8 cellular contexts compared by ENCODE assay signal in the genomic region with DNA sequence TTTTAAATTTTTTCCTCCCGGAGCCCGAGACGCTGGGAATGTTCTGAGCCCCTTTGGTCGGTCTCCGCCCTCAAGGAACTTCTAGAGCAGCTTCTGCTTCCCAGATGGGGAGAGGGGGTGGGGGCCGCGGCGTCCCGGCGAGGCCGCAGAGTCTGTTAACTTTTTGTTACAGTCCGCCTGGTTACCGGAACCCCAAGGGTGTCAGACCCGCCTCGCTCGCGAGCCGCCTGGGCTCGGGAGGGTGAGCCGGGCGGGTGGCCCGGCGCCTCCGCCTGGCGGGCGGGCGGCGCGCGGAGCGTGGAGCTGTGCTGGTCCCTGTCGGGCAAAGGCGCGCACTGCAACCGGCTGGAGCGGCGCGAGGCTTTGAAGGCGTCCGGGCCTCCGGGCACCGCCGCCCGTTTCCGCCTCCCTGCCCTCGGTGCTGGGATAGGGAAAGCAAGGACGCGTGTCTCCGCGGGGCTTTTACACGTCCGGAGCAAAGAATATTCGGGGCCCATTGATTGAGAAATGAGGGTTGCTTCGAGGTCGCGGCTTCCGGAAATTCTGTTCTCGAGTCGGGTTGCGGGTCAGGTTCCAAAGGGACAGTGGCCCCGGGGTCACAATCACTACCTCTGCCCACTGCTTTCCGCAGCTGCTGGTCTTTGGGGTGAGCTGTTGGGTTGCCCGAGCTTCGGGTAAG. TPM values are rescaled to one million over a fixed set of nuclear protein-coding genes. Genes with fewer than 3 reads are reported as not detected.
DNase-seq lines count a peak whose midpoint lies in the region; ATAC-seq and TF ChIP-seq lines count a peak whose summit lies in the region.

No MANE protein-coding gene starts in this region.

- H3K4me3 ChIP-seq in OCI-LY7 (ENCODE audit: low read depth, low read length, poor library complexity, severe bottlenecking): peak overlapping the region; percentile 62
- H3K4me3 ChIP-seq in naive thymus-derived CD4-positive, alpha-beta T cell (ENCODE audit: low read length): peak overlapping the region; percentile 99

- no peaks in the 10 kb centered on the region for H3K9me2 ChIP-seq in OCI-LY7 (ENCODE audit: insufficient read depth, low read length)

- peak overlapping the region; percentile 96 to 98 for H3K4me3 Mint-ChIP-seq in activated T-cell treated with anti-CD3 and anti-CD28 coated beads, Interleukin-2, amount 50 U/mL, for 72 hours
- H3K4me3 Mint-ChIP-seq in naive thymus-derived CD4-positive, alpha-beta T cell: peak overlapping the region; percentile 85 to 100 (median 96)
- peak overlapping the region; percentile 88 for H3K4me3 Mint-ChIP-seq in stimulated activated memory B cell treated with anti-CD40 and anti-IgM and Interleukin-4, amounts not matched to agents 10 μg/mL and 1 μg/mL and 100 μg/mL, for 72 hours

- no TSS peak for BruUV-seq in OCI-LY7 (replicated peaks; lab: Mats Ljungman, UMichigan)

- TF ChIP-seq CTCF in OCI-LY7 (conservative IDR thresholded peaks at IDR 0.05; ENCODE audit: low read length): peak; percentile 83

- no peaks in the 10 kb centered on the region for H3K9me3 ChIP-seq in OCI-LY7 (ENCODE audit: low read length)
- H3K9me3 ChIP-seq in naive thymus-derived CD4-positive, alpha-beta T cell (ENCODE audit: control insufficient read depth in 2 of 3, low read length in 3 of 3): no peaks in the 10 kb centered on the region

- POLR2A ChIA-PET in OCI-LY7 (lab: Charles Lee): interaction anchor here (0.6 kb wide), 1 partner anchor 727 kb away, joined by 3 read pairs; no protein-coding TSS in a partner anchor
- POLR2A ChIA-PET in naive thymus-derived CD4-positive, alpha-beta T cell (lab: Charles Lee): interaction anchor here (0.6 to 5.0 kb wide), 15 partner anchors 16 to 712 kb away, joined by 3 to 69 read pairs (median 4); partner anchors contain the start of gene COX10

- peak; percentile 48 for ATAC-seq in HG03045 (IDR thresholded peaks at IDR 0.05; ENCODE audit: unreplicated experiment)
- ATAC-seq in activated T-cell treated with anti-CD3 and anti-CD28 coated beads, Interleukin-2, amount 50 U/mL, for 72 hours (replicated peaks in 1 of 2): peak; percentile 48 to 50
- peak; percentile 61 for ATAC-seq in naive thymus-derived CD4-positive, alpha-beta T cell
- ATAC-seq in stimulated activated memory B cell treated with anti-CD40 and anti-IgM and Interleukin-4, amounts not matched to agents 10 μg/mL and 1 μg/mL and 100 μg/mL, for 72 hours: peak; percentile 65

- H3K27me3 Mint-ChIP-seq in activated T-cell treated with anti-CD3 and anti-CD28 coated beads, Interleukin-2, amount 50 U/mL, for 72 hours (ENCODE audit: low read depth): peaks cover 19% of the 10 kb centered on the region
- H3K27me3 Mint-ChIP-seq in naive thymus-derived CD4-positive, alpha-beta T cell: peaks cover 17 to 26% (median 24%) of the 10 kb centered on the region in 5 donors
- peaks cover 50% of the 10 kb centered on the region for H3K27me3 Mint-ChIP-seq in stimulated activated memory B cell treated with anti-CD40 and anti-IgM and Interleukin-4, amounts not matched to agents 10 μg/mL and 1 μg/mL and 100 μg/mL, for 72 hours

- no peaks in the 10 kb centered on the region; the same call in 1 of the 2 replicates for H4K20me1 ChIP-seq in OCI-LY7 (ENCODE audit: insufficient read depth, low read length)

- peaks cover 4 to 8% of the 10 kb centered on the region in 2 donors for H3K36me3 Mint-ChIP-seq in activated T-cell treated with anti-CD3 and anti-CD28 coated beads, Interleukin-2, amount 50 U/mL, for 72 hours (ENCODE audit: insufficient read depth in 2 of 2)
- H3K36me3 Mint-ChIP-seq in naive thymus-derived CD4-positive, alpha-beta T cell: peaks cover 0 to 16% (median 0%) of the 10 kb centered on the region in 5 donors
- no peaks in the 10 kb centered on the region for H3K36me3 Mint-ChIP-seq in stimulated activated memory B cell treated with anti-CD40 and anti-IgM and Interleukin-4, amounts not matched to agents 10 μg/mL and 1 μg/mL and 100 μg/mL, for 72 hours

- peak overlapping the region; percentile 73 for H3K4me2 ChIP-seq in OCI-LY7 (ENCODE audit: low read length)

- peaks cover 7 to 14% of the 10 kb centered on the region in 2 donors for H3K27me3 ChIP-seq in naive thymus-derived CD4-positive, alpha-beta T cell (ENCODE audit: control insufficient read depth in 2 of 2, insufficient read depth in 2 of 2, low read length in 2 of 2)

- no peak overlapping the region for H3K27ac ChIP-seq in OCI-LY7 (ENCODE audit: low read depth, low read length, poor library complexity, severe bottlenecking)
- peak overlapping the region; percentile 63 for H3K27ac ChIP-seq in naive thymus-derived CD4-positive, alpha-beta T cell (ENCODE audit: low read depth, low read length)

- intact Hi-C loops in OCI-LY7 (cut with micrococcal nuclease; ENCODE audit: unreplicated experiment): loop anchor here (5.0 to 10.0 kb wide), 5 partner anchors 455 to 725 kb away; no protein-coding TSS in a partner anchor
- intact Hi-C loops in naive thymus-derived CD4-positive, alpha-beta T cell (cut with micrococcal nuclease): loop anchor here (1.0 to 10.0 kb wide), 15 partner anchors 101 to 1912 kb away; partner anchors contain the start of genes NCOR1 (in 1 of the 2) and PIGL (in 1 of the 2)

- no peaks in the 10 kb centered on the region for H3K79me2 ChIP-seq in OCI-LY7 (ENCODE audit: insufficient read depth, low read depth, low read length)

- DNase-seq in NCI-H82 (lab: John Stamatoyannopoulos, UW) (peak; percentile 88), NCI-H82 treated with DMSO at 0.1 percent for 48 hours (lab: John Stamatoyannopoulos, UW; ENCODE audit: unreplicated experiment) (no peak), OCI-LY7 (ENCODE audit: low spot score) (peak; percentile 84), fibroblast of gingiva (ENCODE audit: low read depth) (peak; percentile 85)
- peak; percentile 88 to 91 for DNase-seq in activated T-cell treated with anti-CD3 and anti-CD28 coated beads, Interleukin-2, amount 50 U/mL, for 72 hours
- peak; percentile 69 to 85 (median 79) for DNase-seq in naive thymus-derived CD4-positive, alpha-beta T cell

- CTCF ChIA-PET in OCI-LY7 (lab: Charles Lee; ENCODE audit: unreplicated experiment): interaction anchor here (0.6 kb wide), 1 partner anchor 257 kb away, joined by 4 read pairs; no protein-coding TSS in a partner anchor
- CTCF ChIA-PET in naive thymus-derived CD4-positive, alpha-beta T cell (lab: Charles Lee): interaction anchor here (0.8 to 2.2 kb wide), 11 partner anchors 91 to 707 kb away, joined by 3 to 24 read pairs (median 5); no protein-coding TSS in a partner anchor

- H3K4me1 ChIP-seq in OCI-LY7 (ENCODE audit: insufficient read depth, low read length, poor library complexity, severe bottlenecking): peaks cover 16% of the 10 kb centered on the region
- peaks cover 41 to 49% of the 10 kb centered on the region in 2 donors for H3K4me1 ChIP-seq in naive thymus-derived CD4-positive, alpha-beta T cell (ENCODE audit: control insufficient read depth in 2 of 2, insufficient read depth in 2 of 2, low read length in 2 of 2)

- H3K36me3 ChIP-seq in OCI-LY7 (ENCODE audit: insufficient read depth, low read length): no peaks in the 10 kb centered on the region
- H3K36me3 ChIP-seq in naive thymus-derived CD4-positive, alpha-beta T cell (ENCODE audit: control insufficient read depth in 2 of 3, insufficient read depth in 3 of 3, low read length in 3 of 3): peaks cover 0 to 4% (median 0%) of the 10 kb centered on the region in 3 experiments

- peak overlapping the region; percentile 89 for H3K27ac Mint-ChIP-seq in activated T-cell treated with anti-CD3 and anti-CD28 coated beads, Interleukin-2, amount 50 U/mL, for 72 hours
- H3K27ac Mint-ChIP-seq in naive thymus-derived CD4-positive, alpha-beta T cell: peak overlapping the region; percentile 86 to 96 (median 90)
- H3K27ac Mint-ChIP-seq in stimulated activated memory B cell treated with anti-CD40 and anti-IgM and Interleukin-4, amounts not matched to agents 10 μg/mL and 1 μg/mL and 100 μg/mL, for 72 hours: peak overlapping the region; percentile 93

- no peaks in the 10 kb centered on the region for H3K9me3 Mint-ChIP-seq in activated T-cell treated with anti-CD3 and anti-CD28 coated beads, Interleukin-2, amount 50 U/mL, for 72 hours
- peaks cover 0 to 8% (median 0%) of the 10 kb centered on the region in 11 donors for H3K9me3 Mint-ChIP-seq in naive thymus-derived CD4-positive, alpha-beta T cell
- no peaks in the 10 kb centered on the region for H3K9me3 Mint-ChIP-seq in stimulated activated memory B cell treated with anti-CD40 and anti-IgM and Interleukin-4, amounts not matched to agents 10 μg/mL and 1 μg/mL and 100 μg/mL, for 72 hours

- H2AFZ ChIP-seq in OCI-LY7 (ENCODE audit: low read length): peak overlapping the region; percentile 59; the same call in 1 of the 2 replicates

- H3K4me1 Mint-ChIP-seq in activated T-cell treated with anti-CD3 and anti-CD28 coated beads, Interleukin-2, amount 50 U/mL, for 72 hours (ENCODE audit: low read depth): peaks cover 68% of the 10 kb centered on the region
- H3K4me1 Mint-ChIP-seq in naive thymus-derived CD4-positive, alpha-beta T cell: peaks cover 46 to 69% (median 62%) of the 10 kb centered on the region in 7 donors
- peaks cover 53% of the 10 kb centered on the region for H3K4me1 Mint-ChIP-seq in stimulated activated memory B cell treated with anti-CD40 and anti-IgM and Interleukin-4, amounts not matched to agents 10 μg/mL and 1 μg/mL and 100 μg/mL, for 72 hours

RNA-seq across cellular contexts. Expression of gene HS3ST3B1, which starts 1.7 kb away (rescaled TPM):
- 0.03 TPM in 1 of 2 replicates, not detected in the other for total RNA-seq in OCI-LY7 (2014; rRNA removed; shearing (Covaris generic))
- 1.6 and 2.0 TPM in 2 replicates for total RNA-seq in OCI-LY7 (2022)
- total RNA-seq in activated T-cell treated with anti-CD3 and anti-CD28 coated beads, Interleukin-2, amount 50 U/mL, for 72 hours: 10 to 100 TPM; 10.8 to 17.1 TPM
- 10 to 100 TPM; 11.7 to 40.7 (median 30.8) TPM for total RNA-seq in naive thymus-derived CD4-positive, alpha-beta T cell
- polyA plus RNA-seq in naive thymus-derived CD4-positive, alpha-beta T cell: 10 to 100 TPM in 1 of 2 donors, 1 to 10 TPM in 1; 7.9 to 12.2 TPM
